In genomic region chr11:96751807-96752206, GRCh38 we compare ENCODE assay signal across 5 cellular contexts.
A peak's percentile ranks its signal among the peaks of the same experiment; 100 is the strongest.
TF ChIP-seq lines count a peak whose summit lies in the region.

No MANE protein-coding gene starts in this region.

TF ChIP-seq in A549, 52 proteins besides CTCF, POLR2A, EP300 and RAD21:
- TF ChIP-seq MAFK (IDR thresholded peaks at IDR 0.05; ENCODE audit: partially characterized antibody) = peak; percentile 81

TF ChIP-seq in IMR-90, 13 proteins besides CTCF, POLR2A, EP300 and RAD21:
- TF ChIP-seq MAFK (IDR thresholded peaks at IDR 0.05; ENCODE audit: low read depth, low read length) = peak; percentile 84

TF ChIP-seq in K562, 482 proteins besides CTCF, POLR2A, EP300 and RAD21:
- peak; percentile 56; the same call in 1 of the 2 replicates for TF ChIP-seq C11orf30 (IDR thresholded peaks at IDR 0.05; ENCODE audit: low read depth)
- TF ChIP-seq MAFF (IDR thresholded peaks at IDR 0.05; ENCODE audit: low read length) = peak; percentile 50
- peak; percentile 77 for TF ChIP-seq ZNF316 (IDR thresholded peaks at IDR 0.05)
- peak; percentile 58 for TF ChIP-seq MAFG (tag; conservative IDR thresholded peaks at IDR 0.05)
- TF ChIP-seq MAFK (IDR thresholded peaks at IDR 0.05; ENCODE audit: low read length) = peak; percentile 56; the same call in 1 of the 2 replicates

TF ChIP-seq in H1, 55 proteins besides CTCF, POLR2A, EP300 and RAD21:
- peak; percentile 30; the same call in 1 of the 2 replicates for TF ChIP-seq MAFK (IDR thresholded peaks at IDR 0.05; ENCODE audit: low read depth, low read length)

TF ChIP-seq in HepG2, 621 proteins besides CTCF, POLR2A, EP300 and RAD21:
- TF ChIP-seq MAFK (conservative IDR thresholded peaks at IDR 0.05 in 1 of 2, IDR thresholded peaks at IDR 0.05 in 1 of 2; ENCODE audit: low read length in 2 of 2) (peak; percentile 78 to 89), MAFF (IDR thresholded peaks at IDR 0.05; ENCODE audit: low read depth, low read length) (peak; percentile 79)
